23 cellular contexts compared by ENCODE assay signal in genomic region chr9:68751556-68751955, GRCh38. TPM values are rescaled to one million over a fixed set of nuclear protein-coding genes. Genes with fewer than 3 reads are reported as not detected.
"Had no signal": no experiment of that assay in that cellular context is flagged by ENCODE, and none has a peak within 500 bp of the region (broad histone marks: within the 10 kb centered on the region; RNA-seq: fewer than 3 reads in every experiment).

No MANE protein-coding gene starts in this region.

- H3K4me3 ChIP-seq: PC-9 had no signal

- H3K4me3 Mint-ChIP-seq: activated B cell treated with CpG ODN at 0.5 μM for 24 hours; activated CD4-positive, alpha-beta T cell treated with anti-CD3 and anti-CD28 coated beads, Interleukin-2, amount 10 ng/mL, durations not matched to agents 24 days and 14 days; activated naive CD8-positive, alpha-beta T cell treated with anti-CD3 and anti-CD28 coated beads, Interleukin-2, amount 50 U/mL, for 24 hours; activated T-cell treated with anti-CD3 and anti-CD28 coated beads, Interleukin-2, amount 50 U/mL, for 4 hours; brain; T-helper 17 cell had no signal

- H3K36me3 Mint-ChIP-seq: activated naive CD4-positive, alpha-beta T cell treated with anti-CD3 and anti-CD28 coated beads, Interleukin-2, amount 50 U/mL, for 72 hours; brain had no signal

- H3K27me3 Mint-ChIP-seq: activated B cell treated with CpG ODN at 0.5 μM for 24 hours, brain had no signal

- ATAC-seq: activated naive CD4-positive, alpha-beta T cell treated with anti-CD3 and anti-CD28 coated beads, Interleukin-2, amount 50 U/mL, for 72 hours; activated naive CD8-positive, alpha-beta T cell treated with anti-CD3 and anti-CD28 coated beads, Interleukin-2, amount 50 U/mL, for 24 hours; activated T-cell treated with anti-CD3 and anti-CD28 coated beads, Interleukin-2, amount 50 U/mL, for 4 hours; T-helper 17 cell had no signal

- DNase-seq: activated B cell treated with CpG ODN at 0.5 μM for 24 hours; activated CD4-positive, alpha-beta T cell treated with anti-CD3 and anti-CD28 coated beads for 1 hour; activated CD4-positive, alpha-beta T cell treated with anti-CD3 and anti-CD28 coated beads, Interleukin-2, amount 10 ng/mL, durations not matched to agents 24 days and 14 days; activated CD4-positive, alpha-beta T cell treated with anti-CD3 and anti-CD28 coated beads, Interleukin-2, amount 50 U/mL, for 48 hours; activated CD8-positive, alpha-beta memory T cell treated with anti-CD3 and anti-CD28 coated beads for 24 hours; activated effector memory CD4-positive, alpha-beta T cell treated with anti-CD3 and anti-CD28 coated beads, Interleukin-2, amount 50 U/mL, for 16 hours; activated naive CD4-positive, alpha-beta T cell treated with Interleukin-2 at 50 U/mL for 16 hours; activated naive CD8-positive, alpha-beta T cell treated with anti-CD3 and anti-CD28 coated beads, Interleukin-2, amount 50 U/mL, for 24 hours; activated T-cell treated with anti-CD3 and anti-CD28 coated beads, Interleukin-2, amount 50 U/mL, for 4 hours; amygdala; Karpas-422; MM.1S; NCI-H1105; NCI-H1436 treated with DMSO at 0.1 percent for 48 hours; NCI-H187 treated with DMSO at 0.1 percent for 48 hours; NCI-H2081 treated with DMSO at 0.1 percent for 48 hours; NCI-H446; PC-9; SHP77 treated with DMSO at 0.1 percent for 48 hours; T-helper 17 cell; T-helper 9 cell had no signal

- H3K9me3 Mint-ChIP-seq: activated B cell treated with CpG ODN at 0.5 μM for 24 hours; activated CD4-positive, alpha-beta T cell treated with anti-CD3 and anti-CD28 coated beads, Interleukin-2, amount 10 ng/mL, durations not matched to agents 24 days and 14 days; activated naive CD4-positive, alpha-beta T cell treated with anti-CD3 and anti-CD28 coated beads, Interleukin-2, amount 50 U/mL, for 72 hours; activated naive CD8-positive, alpha-beta T cell treated with anti-CD3 and anti-CD28 coated beads, Interleukin-2, amount 50 U/mL, for 24 hours; activated T-cell treated with anti-CD3 and anti-CD28 coated beads, Interleukin-2, amount 50 U/mL, for 4 hours had no signal

- H3K27ac ChIP-seq: PC-9 had no signal

- H3K4me1 Mint-ChIP-seq: activated naive CD8-positive, alpha-beta T cell treated with anti-CD3 and anti-CD28 coated beads, Interleukin-2, amount 50 U/mL, for 24 hours had no signal

- H3K27ac Mint-ChIP-seq: activated B cell treated with CpG ODN at 0.5 μM for 24 hours; activated CD4-positive, alpha-beta T cell treated with anti-CD3 and anti-CD28 coated beads, Interleukin-2, amount 10 ng/mL, durations not matched to agents 24 days and 14 days; activated naive CD4-positive, alpha-beta T cell treated with anti-CD3 and anti-CD28 coated beads, Interleukin-2, amount 50 U/mL, for 72 hours; activated naive CD8-positive, alpha-beta T cell treated with anti-CD3 and anti-CD28 coated beads, Interleukin-2, amount 50 U/mL, for 24 hours had no signal

RNA-seq across cellular contexts. Expression of gene PIP5K1B, which starts 46.5 kb away (rescaled TPM):
- total RNA-seq: PC-9 had no signal
